ENCODE assay signal across 8 cellular contexts in genomic region chr3:57227930-57228733, GRCh38. TPM values are rescaled to one million over a fixed set of nuclear protein-coding genes. Genes with fewer than 3 reads are reported as not detected.
A peak's percentile ranks its signal among the peaks of the same experiment; 100 is the strongest.
DNase-seq lines count a peak whose midpoint lies in the region; ATAC-seq and TF ChIP-seq lines count a peak whose summit lies in the region.

No MANE protein-coding gene starts in this region.

- H3K9ac ChIP-seq in mammary epithelial cell (ENCODE audit: insufficient read depth, low read length) (peak overlapping the region; percentile 73), iPS-20b (ENCODE audit: low read depth, low read length) (peak overlapping the region; percentile 71; the same call in 1 of the 2 replicates)

- no peaks in the 10 kb centered on the region for H4K20me1 ChIP-seq in mammary epithelial cell (ENCODE audit: insufficient read depth, low read length)

- under 1% methylated on average over 54 of the region's 70 CpGs for WGBS in mammary epithelial cell (ENCODE audit: low coverage, missing lambda C conversion rate)

- peak overlapping the region; percentile 88 for H2AFZ ChIP-seq in mammary epithelial cell (ENCODE audit: low read depth, low read length)

- H3K4me1 Mint-ChIP-seq in IgD-negative memory B cell, result peaks cover 17 to 31% (median 27%) of the 10 kb centered on the region in 3 donors

- intact Hi-C loops in mammary epithelial cell (cut with micrococcal nuclease), result loop anchor here (1.0 to 5.0 kb wide), 2 partner anchors 63 to 526 kb away; partner anchors contain the start of gene IL17RD

- peak overlapping the region; percentile 85 for H3K4me2 ChIP-seq in mammary epithelial cell (ENCODE audit: insufficient read depth, low read depth, low read length)

- H3K27ac ChIP-seq in WERI-Rb-1 (peak overlapping the region; percentile 88), mammary epithelial cell (ENCODE audit: insufficient read depth, low read depth, low read length) (peak overlapping the region; percentile 58), iPS-20b (ENCODE audit: low read length) (no peak overlapping the region)

- H3K36me3 Mint-ChIP-seq in IgD-negative memory B cell, result no peaks in the 10 kb centered on the region

- peaks cover 29% of the 10 kb centered on the region for H3K4me1 ChIP-seq in mammary epithelial cell (ENCODE audit: insufficient read depth, low read length)
- H3K4me1 ChIP-seq in iPS-20b (ENCODE audit: insufficient read depth, low read length), result peaks cover 4% of the 10 kb centered on the region; the same call in 1 of the 2 replicates

- peak overlapping the region; percentile 99 for H3K4me3 ChIP-seq in WERI-Rb-1 (ENCODE audit: low read depth, low read length)
- H3K4me3 ChIP-seq in mammary epithelial cell (replicated peaks in 1 of 3; ENCODE audit: insufficient read depth in 1 of 3, low read depth in 2 of 3, low read length in 3 of 3), result peak overlapping the region; percentile 67 to 86 (median 85)
- peak overlapping the region; percentile 93 for H3K4me3 ChIP-seq in iPS-20b (ENCODE audit: low read length)
- peak overlapping the region; percentile 86 for H3K4me3 ChIP-seq in skeletal muscle cell (ENCODE audit: low read depth, low read length)

- in situ Hi-C loops in mammary epithelial cell (cut with MboI; ENCODE audit: low sequenced_read_pairs in 2 of 2), result loop anchor here in 1 of 2 donors (10.0 kb wide), 1 partner anchor 223 kb away; no protein-coding TSS in a partner anchor

- peak; percentile 19 for DNase-seq in Daoy (ENCODE audit: low read depth)
- DNase-seq in WERI-Rb-1, result peak; percentile 27
- peak; percentile 49 for DNase-seq in mammary epithelial cell
- no peak for DNase-seq in skeletal muscle cell (ENCODE audit: low read depth)

- H3K27me3 Mint-ChIP-seq in IgD-negative memory B cell, result no peaks in the 10 kb centered on the region

- peaks cover 51% of the 10 kb centered on the region for H3K79me2 ChIP-seq in mammary epithelial cell (ENCODE audit: insufficient read depth, low read length)

- H3K27ac Mint-ChIP-seq in IgD-negative memory B cell, result peak overlapping the region; percentile 73 to 94 (median 87)

- BruUV-seq in mammary epithelial cell (replicated peaks; lab: Mats Ljungman, UMichigan), result TSS peak; percentile 27

- no peaks in the 10 kb centered on the region for H3K9me3 Mint-ChIP-seq in IgD-negative memory B cell

- H3K36me3 ChIP-seq in WERI-Rb-1 (no peaks in the 10 kb centered on the region), mammary epithelial cell (ENCODE audit: insufficient read depth, low read length) (peaks cover 1% of the 10 kb centered on the region), iPS-20b (ENCODE audit: insufficient read depth, low read depth, low read length) (no peaks in the 10 kb centered on the region)

- no peak for TF ChIP-seq CTCF in WERI-Rb-1 (IDR thresholded peaks at IDR 0.05; ENCODE audit: low read depth, low read length)
- TF ChIP-seq CTCF in mammary epithelial cell (conservative IDR thresholded peaks at IDR 0.05 in 1 of 2, IDR thresholded peaks at IDR 0.05 in 1 of 2; ENCODE audit: extremely low read depth in 1 of 2, insufficient read depth in 1 of 2, low read depth in 1 of 2, low read length in 2 of 2), result no peak

- CTCF ChIA-PET in mammary epithelial cell (lab: Charles Lee; ENCODE audit: low non-redundant PET), result interaction anchor here (0.6 kb wide), 1 partner anchor 58 kb away, joined by 3 read pairs; no protein-coding TSS in a partner anchor

- H3K4me3 Mint-ChIP-seq in IgD-negative memory B cell, result peak overlapping the region; percentile 92 to 98 (median 96)

- H3K27me3 ChIP-seq in WERI-Rb-1 (ENCODE audit: insufficient read depth, low read depth, severe bottlenecking) (no peaks in the 10 kb centered on the region), mammary epithelial cell (ENCODE audit: insufficient read depth, low read length) (no peaks in the 10 kb centered on the region), iPS-20b (ENCODE audit: insufficient read depth, low read length) (peaks cover 18% of the 10 kb centered on the region)

- dilution Hi-C loops in mammary epithelial cell (cut with HindIII; ENCODE audit: low sequenced_read_pairs), result no loop called here

- ATAC-seq in GM21528 (IDR thresholded peaks at IDR 0.05; ENCODE audit: low FRiP score, unreplicated experiment) (peak; percentile 51), GM18861 (IDR thresholded peaks at IDR 0.05; ENCODE audit: unreplicated experiment) (no peak)

- H3K9me3 ChIP-seq in WERI-Rb-1 (ENCODE audit: severe bottlenecking) (no peaks in the 10 kb centered on the region), mammary epithelial cell (replicated peaks; ENCODE audit: insufficient read depth, low read length) (no peaks in the 10 kb centered on the region), iPS-20b (ENCODE audit: insufficient read depth, low read depth, low read length) (no peaks in the 10 kb centered on the region)

RNA-seq across cellular contexts. Expression of gene APPL1, which starts 0.6 kb away (rescaled TPM):
- 23.3 and 30.7 TPM in 2 replicates for total RNA-seq in Daoy (2014; rRNA removed; shearing (Covaris generic))
- polyA plus RNA-seq in IgD-negative memory B cell (125 TPM), mammary epithelial cell (19.5 TPM)
- total RNA-seq in mammary epithelial cell, result 10 to 100 TPM; 34.7 to 60.7 TPM
- 48.1 TPM for polyA minus RNA-seq in mammary epithelial cell

RNA-seq across cellular contexts. Expression of gene HESX1, which starts 28.4 kb away (rescaled TPM):
- 0.11 TPM in 1 of 2 replicates, not detected in the other for total RNA-seq in Daoy (2014; rRNA removed; shearing (Covaris generic))
- polyA plus RNA-seq in IgD-negative memory B cell (1.1 TPM), mammary epithelial cell (0.31 TPM)
- total RNA-seq in mammary epithelial cell, result under 1 TPM; 0.67 to 0.68 TPM
- polyA minus RNA-seq in mammary epithelial cell, result not detected
